19 cellular contexts compared by ENCODE assay signal in the genomic region with DNA sequence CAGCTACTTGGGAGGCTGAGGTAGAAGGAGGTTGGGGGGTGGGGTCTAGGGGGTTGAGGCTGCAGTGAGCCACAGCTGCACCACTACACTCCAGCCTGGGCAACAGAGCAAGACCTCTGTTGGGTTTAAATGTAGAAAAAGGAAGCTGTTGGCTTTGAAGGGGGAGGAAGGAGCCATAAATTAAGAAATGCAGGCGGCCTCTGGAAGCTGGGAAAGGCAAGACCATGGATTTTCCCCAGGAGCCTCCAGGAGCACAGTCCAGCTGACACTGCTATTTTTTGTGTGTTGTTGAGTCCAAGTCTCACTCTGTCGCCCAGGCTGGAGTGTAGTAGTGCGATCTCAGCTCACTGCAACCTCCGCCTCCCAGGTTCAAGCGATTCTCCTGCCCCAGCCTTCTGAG. TPM values are rescaled to one million over a fixed set of nuclear protein-coding genes. Genes with fewer than 3 reads are reported as not detected.
DNase-seq lines count a peak whose midpoint lies in the region; ATAC-seq and TF ChIP-seq lines count a peak whose summit lies in the region.
"Had no signal": no experiment of that assay in that cellular context is flagged by ENCODE, and none has a peak within 500 bp of the region (broad histone marks: within the 10 kb centered on the region; RNA-seq: fewer than 3 reads in every experiment).

No MANE protein-coding gene starts in this region.

- H3K4me1 Mint-ChIP-seq in T-helper 17 cell = peaks cover 33% of the 10 kb centered on the region
- H3K4me1 Mint-ChIP-seq in memory B cell = peaks cover 38% of the 10 kb centered on the region

- H3K4me3 Mint-ChIP-seq in T-helper 17 cell = no peak overlapping the region
- H3K4me3 Mint-ChIP-seq in memory B cell = no peak overlapping the region
- H3K4me3 Mint-ChIP-seq: T-helper 2 cell treated with Interferon-gamma antibody and Interleukin-4, amounts not matched to agents 5 μg/mL and 100 μg/mL, for 36 hours had no signal

- H3K27ac Mint-ChIP-seq in T-helper 17 cell (peak overlapping the region; percentile 86), memory B cell (peak overlapping the region; percentile 98)
- H3K27ac Mint-ChIP-seq: T-helper 2 cell treated with Interferon-gamma antibody and Interleukin-4, amounts not matched to agents 5 μg/mL and 100 μg/mL, for 36 hours had no signal

- no peaks in the 10 kb centered on the region for H3K27me3 Mint-ChIP-seq in T-helper 17 cell
- no peaks in the 10 kb centered on the region for H3K27me3 Mint-ChIP-seq in memory B cell

- 64% methylated on average over 5 of the region's 5 CpGs for WGBS in right cardiac atrium

- H3K27ac ChIP-seq in right cardiac atrium (ENCODE audit: low read length) (no peak overlapping the region), subcutaneous abdominal adipose tissue (ENCODE audit: low read depth, low read length) (peak overlapping the region; percentile 6), tibial artery (no peak overlapping the region)
- H3K27ac ChIP-seq: GM23248, psoas muscle had no signal

- H3K4me1 ChIP-seq in right cardiac atrium (ENCODE audit: control insufficient read depth, insufficient read depth, low read length) = peaks cover 2% of the 10 kb centered on the region
- H3K4me1 ChIP-seq in subcutaneous abdominal adipose tissue (ENCODE audit: control insufficient read depth in 5 of 5, insufficient read depth in 5 of 5, low read length in 5 of 5) = peaks cover 0 to 42% (median 26%) of the 10 kb centered on the region in 5 donors
- peaks cover 0 to 53% (median 29%) of the 10 kb centered on the region in 4 donors for H3K4me1 ChIP-seq in tibial artery
- H3K4me1 ChIP-seq: BE2C, psoas muscle had no signal

- ATAC-seq in right cardiac atrium (no peak), T-helper 17 cell (no peak), memory B cell (ENCODE audit: low read depth) (no peak), GM21390 (IDR thresholded peaks at IDR 0.05; ENCODE audit: unreplicated experiment) (no peak)
- ATAC-seq: Panc1, psoas muscle had no signal

- no peaks in the 10 kb centered on the region for H3K27me3 ChIP-seq in right cardiac atrium (ENCODE audit: control insufficient read depth, insufficient read depth)
- no peaks in the 10 kb centered on the region for H3K27me3 ChIP-seq in subcutaneous abdominal adipose tissue (ENCODE audit: control insufficient read depth in 5 of 5, insufficient read depth in 4 of 5, low read length in 5 of 5)
- H3K27me3 ChIP-seq in tibial artery = no peaks in the 10 kb centered on the region
- H3K27me3 ChIP-seq: BE2C had no signal

- intact Hi-C loops in right cardiac atrium (cut with DNase I) = no loop called here
- intact Hi-C loops in cardiac septum (cut with DNase I) = no loop called here
- intact Hi-C loops in tibial artery (cut with DNase I; ENCODE audit: low total_unique reads) = no loop called here

- no peak for TF ChIP-seq CTCF in tibial artery (IDR thresholded peaks at IDR 0.05)

- H3K36me3 Mint-ChIP-seq in T-helper 17 cell (ENCODE audit: low read depth) = peaks cover 5% of the 10 kb centered on the region
- peaks cover 25% of the 10 kb centered on the region for H3K36me3 Mint-ChIP-seq in memory B cell

- no peaks in the 10 kb centered on the region for H3K9me3 Mint-ChIP-seq in memory B cell
- H3K9me3 Mint-ChIP-seq: T-helper 2 cell treated with Interferon-gamma antibody and Interleukin-4, amounts not matched to agents 5 μg/mL and 100 μg/mL, for 36 hours had no signal

- H3K4me3 ChIP-seq in right cardiac atrium (ENCODE audit: low read length) = no peak overlapping the region
- H3K4me3 ChIP-seq in subcutaneous abdominal adipose tissue (ENCODE audit: low read depth in 1 of 5, low read length in 5 of 5) = no peak overlapping the region
- H3K4me3 ChIP-seq in tibial artery = no peak overlapping the region
- H3K4me3 ChIP-seq: GM23248, psoas muscle had no signal

- peak in 2 of 3 donors; percentile 7 to 46 for DNase-seq in right cardiac atrium
- DNase-seq in cardiac septum (ENCODE audit: low spot score) = no peak
- DNase-seq in T-helper 17 cell = no peak
- DNase-seq in memory B cell (ENCODE audit: low spot score in 2 of 2) = no peak
- DNase-seq in activated gamma-delta T cell (lab: John Stamatoyannopoulos, UW) = no peak
- DNase-seq in tibial artery = no peak
- DNase-seq: anterior cingulate cortex; BE2C; DMS 273 treated with DMSO at 0.1 percent for 48 hours; effector CD8-positive, alpha-beta T cell; GM23248; NK-92 treated with Interleukin-12 subunit alpha and Interleukin-12 subunit beta, amount 100 ng/mL, for 24 hours; small intestine; stimulated activated CD4-positive, alpha-beta T cell treated with anti-CD3 and anti-CD28 coated beads, Interleukin-4, amount 100 ng/mL, for 1 hour had no signal

- H3K36me3 ChIP-seq in subcutaneous abdominal adipose tissue (ENCODE audit: control insufficient read depth in 5 of 5, insufficient read depth in 5 of 5, low read length in 5 of 5) (peaks cover 0 to 44% (median 9%) of the 10 kb centered on the region in 5 donors), tibial artery (no peaks in the 10 kb centered on the region)
- H3K36me3 ChIP-seq: BE2C had no signal

- H3K9ac ChIP-seq in subcutaneous abdominal adipose tissue (ENCODE audit: low read length in 5 of 5) = peak overlapping the region in 1 of 5 donors; percentile 17
- H3K9ac ChIP-seq: GM23248 had no signal

- H3K9me3 ChIP-seq in right cardiac atrium (ENCODE audit: control insufficient read depth, low read length) (no peaks in the 10 kb centered on the region), T-helper 17 cell (ENCODE audit: control insufficient read depth, low read length, poor library complexity, severe bottlenecking) (no peaks in the 10 kb centered on the region), subcutaneous abdominal adipose tissue (ENCODE audit: control insufficient read depth in 5 of 5, low read length in 5 of 5) (no peaks in the 10 kb centered on the region), tibial artery (no peaks in the 10 kb centered on the region)
- H3K9me3 ChIP-seq: BE2C, psoas muscle had no signal

RNA-seq across cellular contexts. Expression of a gene that starts 15.9 kb away (rescaled TPM):
- total RNA-seq in right cardiac atrium = 10 to 100 TPM; 54.0 to 76.5 (median 65.3) TPM
- polyA plus RNA-seq in right cardiac atrium = 25.7 TPM
- 40.5 TPM for total RNA-seq in cardiac septum
- 100 to 1,000 TPM in 1 of 2 donors, 10 to 100 TPM in 1; 93.1 to 155 TPM for total RNA-seq in T-helper 17 cell

Comparison
In these comparisons a context has a peak if more than half of its experiments do, and no peak if none do; other contexts are left out.
1. DNase-seq: peak in right cardiac atrium (2 of 3); none in cardiac septum (single experiment), T-helper 17 cell (0 of 3), memory B cell (0 of 2), activated gamma-delta T cell (single experiment) and tibial artery (0 of 2).